In the genomic region with DNA sequence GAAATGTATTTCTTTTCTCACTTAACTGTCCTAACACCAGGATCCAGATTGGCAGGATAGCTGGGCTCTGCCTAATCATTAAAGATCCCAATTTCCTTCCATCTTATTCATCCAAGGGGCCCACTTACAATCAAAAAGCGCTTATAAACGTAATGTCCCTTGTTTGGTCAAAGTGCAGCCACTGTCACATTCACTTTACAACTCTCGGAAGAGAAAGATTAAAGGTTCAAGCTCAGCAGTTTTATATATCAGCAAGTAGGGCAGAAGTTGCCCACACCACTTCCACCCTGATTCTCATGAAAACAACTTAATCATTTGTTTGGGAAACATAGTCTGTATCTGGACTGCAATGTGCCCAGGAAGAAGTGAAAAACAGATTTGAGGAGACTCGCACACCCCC, we compare ENCODE assay signal across 26 cellular contexts.
A peak's percentile ranks its signal among the peaks of the same experiment; 100 is the strongest.
DNase-seq lines count a peak whose midpoint lies in the region; ATAC-seq, FAIRE-seq and TF ChIP-seq lines count a peak whose summit lies in the region.
"Had no signal": no experiment of that assay in that cellular context is flagged by ENCODE, and none has a peak within 500 bp of the region (broad histone marks: within the 10 kb centered on the region; RNA-seq: fewer than 3 reads in every experiment).

No MANE protein-coding gene starts in this region.

- TF ChIP-seq EP300 in esophagus muscularis mucosa (IDR thresholded peaks at IDR 0.05) = no peak

- H3K4me1 ChIP-seq in BLaER1 (peaks cover 35% of the 10 kb centered on the region), small intestine (ENCODE audit: control insufficient read depth in 2 of 2, insufficient read depth in 1 of 2, low read depth in 1 of 2, low read length in 1 of 2) (no peaks in the 10 kb centered on the region), esophagus muscularis mucosa (peaks cover 0 to 7% (median 0%) of the 10 kb centered on the region in 4 donors)
- H3K4me1 ChIP-seq: HAP-1 had no signal

- no peaks in the 10 kb centered on the region for H3K27me3 Mint-ChIP-seq in dendritic cell treated with granulocyte-macrophage colony-stimulating factor and Interleukin-4, amounts not matched to agents 40 ng/mL and 50 ng/mL, for 4 days
- H3K27me3 Mint-ChIP-seq: B cell; CD4-positive, alpha-beta T cell had no signal

- H3K9ac ChIP-seq in BLaER1 = no peak overlapping the region
- H3K9ac ChIP-seq: BLaER1 treated with 17β-estradiol and CSF1 and Interleukin-3, amounts not matched to agents 10 nM and 100 nM had no signal

- ATAC-seq in left colon (peak; percentile 91), HG03108 (IDR thresholded peaks at IDR 0.05; ENCODE audit: unreplicated experiment) (no peak)
- ATAC-seq: GM12878, GM23338 had no signal

- no peak for TF ChIP-seq POLR2A in esophagus muscularis mucosa (IDR thresholded peaks at IDR 0.05; ENCODE audit: low read depth)

- H3K4me3 Mint-ChIP-seq in dendritic cell treated with granulocyte-macrophage colony-stimulating factor and Interleukin-4, amounts not matched to agents 40 ng/mL and 50 ng/mL, for 4 days = no peak overlapping the region
- H3K4me3 Mint-ChIP-seq: B cell; CD14-positive monocyte; CD4-positive, alpha-beta T cell; CD8-positive, alpha-beta memory T cell; GM23338; HFFc6 had no signal

- H3K27ac ChIP-seq in BLaER1 (no peak overlapping the region), small intestine (ENCODE audit: low read depth in 1 of 2, low read length in 1 of 2) (no peak overlapping the region), esophagus muscularis mucosa (replicated peaks in 1 of 4) (no peak overlapping the region)
- H3K27ac ChIP-seq: 22Rv1; BLaER1 treated with 17β-estradiol and CSF1 and Interleukin-3, amounts not matched to agents 10 nM and 100 nM had no signal

- H4K20me1 ChIP-seq in BLaER1 = no peaks in the 10 kb centered on the region
- H4K20me1 ChIP-seq: BLaER1 treated with 17β-estradiol and CSF1 and Interleukin-3, amounts not matched to agents 10 nM and 100 nM had no signal

- no peak for TF ChIP-seq CTCF in esophagus muscularis mucosa (IDR thresholded peaks at IDR 0.05)

- H3K4me3 ChIP-seq in BLaER1 (no peak overlapping the region), small intestine (ENCODE audit: low read depth in 1 of 2, low read length in 2 of 2) (no peak overlapping the region), esophagus muscularis mucosa (no peak overlapping the region)
- H3K4me3 ChIP-seq: BLaER1 treated with 17β-estradiol and CSF1 and Interleukin-3, amounts not matched to agents 10 nM and 100 nM; GM12878; GM23338; HAP-1 had no signal

- H3K9me3 ChIP-seq in BLaER1 (no peaks in the 10 kb centered on the region), small intestine (ENCODE audit: control insufficient read depth, low read depth) (no peaks in the 10 kb centered on the region), esophagus muscularis mucosa (no peaks in the 10 kb centered on the region)
- H3K9me3 ChIP-seq: BLaER1 treated with 17β-estradiol and CSF1 and Interleukin-3, amounts not matched to agents 10 nM and 100 nM; HAP-1 had no signal

- no peaks in the 10 kb centered on the region for H3K36me3 Mint-ChIP-seq in dendritic cell treated with granulocyte-macrophage colony-stimulating factor and Interleukin-4, amounts not matched to agents 40 ng/mL and 50 ng/mL, for 4 days (ENCODE audit: low read depth)
- H3K36me3 Mint-ChIP-seq: CD14-positive monocyte; CD8-positive, alpha-beta memory T cell had no signal

- H3K27ac Mint-ChIP-seq in dendritic cell treated with granulocyte-macrophage colony-stimulating factor and Interleukin-4, amounts not matched to agents 40 ng/mL and 50 ng/mL, for 4 days = peak overlapping the region; percentile 82
- H3K27ac Mint-ChIP-seq: B cell; CD4-positive, alpha-beta T cell; CD8-positive, alpha-beta memory T cell; GM23338; HFFc6 had no signal

- DNase-seq in left colon (no peak), small intestine (peak; percentile 64), SK-N-DZ (ENCODE audit: low spot score) (no peak), hepatic stellate cell (ENCODE audit: low spot score) (no peak), esophagus muscularis mucosa (ENCODE audit: extremely low spot score) (no peak)
- DNase-seq: CD4-positive, alpha-beta T cell; CD8-positive, alpha-beta memory T cell; DMS 273 treated with DMSO at 0.1 percent for 48 hours; DMS79; EL; GDM1; HFFc6 had no signal

- H3K4me2 ChIP-seq in BLaER1 = peak overlapping the region; percentile 46
- H3K4me2 ChIP-seq: GM23338 had no signal

- FAIRE-seq in small intestine (lab: Jason Lieb, UNC) = no peak
- FAIRE-seq: A204.1, D721Med, GM12878, GM19239, H54 had no signal

- H3K27me3 ChIP-seq in BLaER1 (no peaks in the 10 kb centered on the region), small intestine (ENCODE audit: control insufficient read depth in 2 of 2, insufficient read depth in 2 of 2, low read length in 2 of 2) (no peaks in the 10 kb centered on the region), esophagus muscularis mucosa (no peaks in the 10 kb centered on the region)
- H3K27me3 ChIP-seq: BLaER1 treated with 17β-estradiol and CSF1 and Interleukin-3, amounts not matched to agents 10 nM and 100 nM had no signal

- intact Hi-C loops in dendritic cell treated with granulocyte-macrophage colony-stimulating factor and Interleukin-4, amounts not matched to agents 40 ng/mL and 50 ng/mL, for 4 days (cut with micrococcal nuclease) = no loop called here
- intact Hi-C loops in left colon (cut with DNase I, micrococcal nuclease) = no loop called here
- intact Hi-C loops in esophagus muscularis mucosa (cut with DNase I) = no loop called here

- peaks cover 38% of the 10 kb centered on the region for H3K4me1 Mint-ChIP-seq in dendritic cell treated with granulocyte-macrophage colony-stimulating factor and Interleukin-4, amounts not matched to agents 40 ng/mL and 50 ng/mL, for 4 days (ENCODE audit: low read depth)
- H3K4me1 Mint-ChIP-seq: B cell; CD8-positive, alpha-beta memory T cell; GM23338 had no signal

- H3K9me3 Mint-ChIP-seq in dendritic cell treated with granulocyte-macrophage colony-stimulating factor and Interleukin-4, amounts not matched to agents 40 ng/mL and 50 ng/mL, for 4 days = no peaks in the 10 kb centered on the region
- H3K9me3 Mint-ChIP-seq: CD4-positive, alpha-beta T cell; GM23338; HFFc6 had no signal

- no peaks in the 10 kb centered on the region for H3K36me3 ChIP-seq in BLaER1
- H3K36me3 ChIP-seq in small intestine (ENCODE audit: control insufficient read depth in 2 of 2, insufficient read depth in 2 of 2, low read length in 2 of 2) = no peaks in the 10 kb centered on the region
- H3K36me3 ChIP-seq in esophagus muscularis mucosa = no peaks in the 10 kb centered on the region
- H3K36me3 ChIP-seq: BLaER1 treated with 17β-estradiol and CSF1 and Interleukin-3, amounts not matched to agents 10 nM and 100 nM; HAP-1 had no signal

- 14 to 63% (median 40%) methylated on average over 4 of the region's 4 CpGs for WGBS in small intestine, 3 donors
- WGBS in esophagus muscularis mucosa = 76% methylated on average over 4 of the region's 4 CpGs
